Comparison of ENCODE assay signal across 13 cellular contexts in the genomic region with DNA sequence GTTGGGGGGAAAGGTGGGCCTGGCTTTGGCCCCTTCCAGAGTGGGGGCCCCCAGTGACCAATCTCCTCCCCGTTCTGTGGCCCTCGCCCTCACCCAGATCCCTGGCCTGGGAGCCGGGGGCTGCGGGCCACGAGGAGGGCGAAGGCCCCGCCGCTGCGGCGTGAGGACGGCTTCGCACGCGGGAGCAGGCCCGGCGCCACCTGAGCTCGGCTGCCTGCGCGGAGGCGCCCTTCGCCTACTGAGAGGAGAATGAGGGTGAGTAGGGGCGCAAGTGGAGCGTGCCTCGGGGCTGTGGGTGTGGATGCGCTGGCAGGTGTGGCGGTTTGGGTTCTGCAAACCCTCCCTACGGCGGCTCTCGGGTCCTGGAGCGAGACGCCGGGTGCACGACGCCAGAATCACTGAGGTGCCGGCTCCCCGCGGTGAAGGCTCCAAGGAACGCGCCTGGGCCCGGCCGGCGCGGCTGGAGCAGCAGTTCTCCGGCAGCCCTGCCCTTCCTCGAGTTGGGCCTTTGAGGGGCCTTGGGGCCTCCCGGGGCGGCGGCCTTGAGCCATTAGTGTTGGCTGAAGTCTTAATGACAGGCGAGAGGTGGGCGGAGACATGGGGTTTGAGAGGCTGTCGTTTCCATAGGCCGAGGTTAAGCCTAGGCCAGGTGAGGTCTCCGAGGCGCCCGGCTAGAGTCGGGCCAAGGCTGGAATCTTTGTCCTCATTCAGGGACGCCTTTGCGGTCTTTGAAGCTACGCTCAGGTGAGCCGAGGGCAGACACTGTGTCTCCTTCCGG.
A peak's percentile ranks its signal among the peaks of the same experiment; 100 is the strongest.
DNase-seq lines count a peak whose midpoint lies in the region; ATAC-seq and TF ChIP-seq lines count a peak whose summit lies in the region.
"Had no signal": no experiment of that assay in that cellular context is flagged by ENCODE, and none has a peak within 500 bp of the region (broad histone marks: within the 10 kb centered on the region; RNA-seq: fewer than 3 reads in every experiment).

No MANE protein-coding gene starts in this region.

- H3K4me2 ChIP-seq in BLaER1 (peak overlapping the region; percentile 94), Karpas-422 (ENCODE audit: low read depth, low read length, poor library complexity, severe bottlenecking) (no peak overlapping the region)

- intact Hi-C loops in testis (cut with DNase I; ENCODE audit: low total_unique reads) = loop anchor here (10.0 kb wide), 1 partner anchor 291 kb away; no protein-coding TSS in a partner anchor
- intact Hi-C loops in colonic mucosa (cut with DNase I) = no loop called here

- TF ChIP-seq POLR2A in testis (IDR thresholded peaks at IDR 0.05) = no peak

- H3K36me3 Mint-ChIP-seq in endodermal cell (ENCODE audit: low read depth) = peaks cover 2% of the 10 kb centered on the region
- H3K36me3 Mint-ChIP-seq: CD8-positive, alpha-beta memory T cell had no signal

- peaks cover 6% of the 10 kb centered on the region for H3K27me3 Mint-ChIP-seq in endodermal cell (ENCODE audit: insufficient read depth)

- peaks cover 4% of the 10 kb centered on the region for H3K9me3 Mint-ChIP-seq in endodermal cell
- H3K9me3 Mint-ChIP-seq: CD8-positive, alpha-beta memory T cell had no signal

- no peaks in the 10 kb centered on the region for H3K4me1 Mint-ChIP-seq in endodermal cell
- H3K4me1 Mint-ChIP-seq: B cell; CD8-positive, alpha-beta memory T cell had no signal

- 95 to 96% methylated on average over 35 to 61 of the region's 61 CpGs for WGBS in endodermal cell (ENCODE audit: insufficient coverage in 1 of 2, insufficient read length in 1 of 2), 2 experiments
- WGBS in testis, 2 donors = 66 to 80% methylated on average over 20 to 61 of the region's 61 CpGs

- H3K4me3 ChIP-seq in BLaER1 (peak overlapping the region; percentile 46; the same call in 1 of the 2 replicates), endodermal cell (ENCODE audit: low read length) (no peak overlapping the region), testis (peak overlapping the region; percentile 37 to 47), colonic mucosa (no peak overlapping the region), Karpas-422 (ENCODE audit: low read length) (no peak overlapping the region)

- H3K9me3 ChIP-seq in BLaER1 (peaks cover 6% of the 10 kb centered on the region; the same call in 1 of the 2 replicates), endodermal cell (ENCODE audit: control insufficient read depth, low read length) (no peaks in the 10 kb centered on the region), testis (no peaks in the 10 kb centered on the region), colonic mucosa (no peaks in the 10 kb centered on the region), Karpas-422 (ENCODE audit: low read length) (no peaks in the 10 kb centered on the region)

- H3K27ac Mint-ChIP-seq in endodermal cell = no peak overlapping the region
- H3K27ac Mint-ChIP-seq: B cell; CD8-positive, alpha-beta memory T cell had no signal

- TF ChIP-seq CTCF in endodermal cell (conservative IDR thresholded peaks at IDR 0.05) = no peak
- no peak for TF ChIP-seq CTCF in testis (IDR thresholded peaks at IDR 0.05)
- TF ChIP-seq CTCF in colonic mucosa (IDR thresholded peaks at IDR 0.05) = no peak

- DNase-seq in ELF-1 (ENCODE audit: low read depth, low spot score) = peak; percentile 35
- peak; percentile 63 for DNase-seq in endodermal cell
- no peak for DNase-seq in testis
- DNase-seq in colonic mucosa = no peak
- DNase-seq in Karpas-422 = no peak
- DNase-seq: Caco-2; CD8-positive, alpha-beta memory T cell; DND-41; GF-D8 had no signal

- no peaks in the 10 kb centered on the region for H3K9me2 ChIP-seq in Karpas-422 (replicated peaks; ENCODE audit: insufficient read depth, low read length)

- peak overlapping the region; percentile 70 for H3K27ac ChIP-seq in BLaER1
- H3K27ac ChIP-seq in endodermal cell (ENCODE audit: low read depth, low read length) = no peak overlapping the region
- H3K27ac ChIP-seq in testis = no peak overlapping the region
- no peak overlapping the region for H3K27ac ChIP-seq in colonic mucosa
- no peak overlapping the region for H3K27ac ChIP-seq in Karpas-422 (ENCODE audit: low read length)
- H3K27ac ChIP-seq: HL-60 had no signal

- peaks cover 74% of the 10 kb centered on the region for H3K4me1 ChIP-seq in BLaER1
- no peaks in the 10 kb centered on the region for H3K4me1 ChIP-seq in endodermal cell (ENCODE audit: control insufficient read depth, insufficient read depth, low read length)
- no peaks in the 10 kb centered on the region for H3K4me1 ChIP-seq in testis
- no peaks in the 10 kb centered on the region for H3K4me1 ChIP-seq in colonic mucosa
- H3K4me1 ChIP-seq in Karpas-422 (ENCODE audit: low read length) = peaks cover 3% of the 10 kb centered on the region
- H3K4me1 ChIP-seq: Caco-2 had no signal

- H3K36me3 ChIP-seq in BLaER1 (no peaks in the 10 kb centered on the region), endodermal cell (ENCODE audit: control insufficient read depth, insufficient read depth, low read length) (no peaks in the 10 kb centered on the region), testis (ENCODE audit: low read depth, missing control alignments) (no peaks in the 10 kb centered on the region), colonic mucosa (no peaks in the 10 kb centered on the region), Karpas-422 (ENCODE audit: insufficient read depth, low read length) (no peaks in the 10 kb centered on the region)

- no peak overlapping the region for H2AFZ ChIP-seq in Karpas-422 (ENCODE audit: low read length)

- no peak for ATAC-seq in HG03097 (IDR thresholded peaks at IDR 0.05; ENCODE audit: low FRiP score, unreplicated experiment)

- H3K4me3 Mint-ChIP-seq in endodermal cell = no peak overlapping the region
- H3K4me3 Mint-ChIP-seq: B cell; CD8-positive, alpha-beta memory T cell had no signal

- H4K20me1 ChIP-seq in BLaER1 (0 out of 2 replicates have a peak, but pooled peaks cover 10% of the 10 kb centered on the region), Karpas-422 (ENCODE audit: insufficient read depth, low read depth, low read length) (no peaks in the 10 kb centered on the region)

- H3K9ac ChIP-seq in BLaER1 = peak overlapping the region; percentile 25; the same call in 1 of the 2 replicates
- no peak overlapping the region for H3K9ac ChIP-seq in endodermal cell (ENCODE audit: extremely low read depth, low read length, poor library complexity, severe bottlenecking)
- no peak overlapping the region for H3K9ac ChIP-seq in colonic mucosa (ENCODE audit: low read depth in 2 of 2, low read length in 2 of 2)
- H3K9ac ChIP-seq in Karpas-422 (ENCODE audit: low read length) = no peak overlapping the region

- H3K27me3 ChIP-seq in BLaER1 = no peaks in the 10 kb centered on the region
- no peaks in the 10 kb centered on the region for H3K27me3 ChIP-seq in endodermal cell (ENCODE audit: control insufficient read depth, insufficient read depth, low read length, poor library complexity, severe bottlenecking)
- H3K27me3 ChIP-seq in testis = no peaks in the 10 kb centered on the region
- H3K27me3 ChIP-seq in colonic mucosa = no peaks in the 10 kb centered on the region
- H3K27me3 ChIP-seq in Karpas-422 (ENCODE audit: low read length) = no peaks in the 10 kb centered on the region

- no peaks in the 10 kb centered on the region for H3K79me2 ChIP-seq in Karpas-422 (ENCODE audit: low read length)

Comparison
In these comparisons a context has a peak if more than half of its experiments do, and no peak if none do; other contexts are left out.
1. H3K4me3 ChIP-seq: peak in BLaER1 (single experiment) and testis (2 of 2); none in endodermal cell (single experiment), colonic mucosa (single experiment) and Karpas-422 (single experiment).
2. DNase-seq: peak in ELF-1 (single experiment) and endodermal cell (single experiment); none in testis (single experiment), colonic mucosa (single experiment) and Karpas-422 (single experiment).